ENCODE assay signal across 26 cellular contexts in genomic region chr3:36874351-36874874, GRCh38.
DNase-seq lines count a peak whose midpoint lies in the region; ATAC-seq, FAIRE-seq and TF ChIP-seq lines count a peak whose summit lies in the region.
"Had no signal": no experiment of that assay in that cellular context is flagged by ENCODE, and none has a peak within 500 bp of the region (broad histone marks: within the 10 kb centered on the region; RNA-seq: fewer than 3 reads in every experiment).

No MANE protein-coding gene starts in this region.

- no peak overlapping the region for H3K9ac ChIP-seq in K562 (ENCODE audit: insufficient read depth in 1 of 2, low read depth in 2 of 2, low read length in 2 of 2)
- H3K9ac ChIP-seq in SK-N-SH, result no peak overlapping the region

- no peaks in the 10 kb centered on the region for H3K9me2 ChIP-seq in SK-N-SH

- H3K4me3 ChIP-seq in K562, result no peak overlapping the region
- no peak overlapping the region for H3K4me3 ChIP-seq in SK-N-SH (ENCODE audit: low read depth in 2 of 2, low read length in 1 of 2)
- H3K4me3 ChIP-seq: GM12878, lung, SJCRH30 had no signal

- H4K20me1 ChIP-seq in K562 (replicated peaks; ENCODE audit: control insufficient read depth, insufficient read depth, low read length) (no peaks in the 10 kb centered on the region), SK-N-SH (ENCODE audit: insufficient read depth) (no peaks in the 10 kb centered on the region)

- POLR2A ChIA-PET in K562 (lab: Yijun Ruan, JAX), result interaction anchor here (0.6 kb wide), 1 partner anchor 829 kb away, joined by 3 read pairs; no protein-coding TSS in a partner anchor
- POLR2A ChIA-PET in SK-N-SH (lab: Yijun Ruan, JAX), result no interaction called here

- H3K27ac Mint-ChIP-seq in natural killer cell treated with Interleukin-12 subunit alpha and Interleukin-12 subunit beta and Interleukin-15 and Interleukin-18, amount 100 ng/mL, for 72 hours, result peak overlapping the region; percentile 8 to 90
- no peak overlapping the region for H3K27ac Mint-ChIP-seq in progenitor cell of endocrine pancreas

- TF ChIP-seq RAD21 in K562 (CRISPR knock-in tag; conservative IDR thresholded peaks at IDR 0.05 in 1 of 2, IDR thresholded peaks at IDR 0.05 in 1 of 2) (no peak), SK-N-SH (IDR thresholded peaks at IDR 0.05; ENCODE audit: low read length) (no peak)

- no peak for FAIRE-seq in K562 (lab: Jason Lieb, UNC)
- FAIRE-seq: GM12878, H1, keratinocyte, urothelium cell line had no signal

- H3K4me2 ChIP-seq in K562 (ENCODE audit: insufficient read depth, low read length) (no peak overlapping the region), SK-N-SH (no peak overlapping the region)

- H3K9me3 Mint-ChIP-seq in natural killer cell treated with Interleukin-12 subunit alpha and Interleukin-12 subunit beta and Interleukin-15 and Interleukin-18, amount 100 ng/mL, for 72 hours, result no peaks in the 10 kb centered on the region
- H3K9me3 Mint-ChIP-seq in progenitor cell of endocrine pancreas (ENCODE audit: low read depth), result no peaks in the 10 kb centered on the region

- H3K4me1 ChIP-seq in K562 (replicated peaks in 1 of 2; ENCODE audit: control insufficient read depth in 2 of 2, insufficient read depth in 2 of 2, low read length in 2 of 2), result peaks cover 3 to 4% of the 10 kb centered on the region in 2 experiments; a peak in 2 of 5 replicates
- no peaks in the 10 kb centered on the region for H3K4me1 ChIP-seq in SK-N-SH (ENCODE audit: control insufficient read depth in 1 of 2, insufficient read depth in 2 of 2, low read depth in 1 of 2, low read length in 1 of 2)
- H3K4me1 ChIP-seq: BE2C, foreskin keratinocyte, SJCRH30 had no signal

- H3K27me3 ChIP-seq in K562 (ENCODE audit: control insufficient read depth in 2 of 2, insufficient read depth in 2 of 2, low read length in 2 of 2) (no peaks in the 10 kb centered on the region), SK-N-SH (ENCODE audit: insufficient read depth) (no peaks in the 10 kb centered on the region)
- H3K27me3 ChIP-seq: BE2C, foreskin keratinocyte, SJCRH30 had no signal

- H3K9me3 ChIP-seq in K562 (replicated peaks; ENCODE audit: control insufficient read depth, insufficient read depth, low read depth, low read length), result no peaks in the 10 kb centered on the region
- H3K9me3 ChIP-seq in SK-N-SH, result no peaks in the 10 kb centered on the region
- H3K9me3 ChIP-seq: BE2C, SJCRH30 had no signal

- DNase-seq in DMS53 (lab: John Stamatoyannopoulos, UW) (peak; percentile 0), DMS53 treated with DMSO at 0.1 percent for 48 hours (lab: John Stamatoyannopoulos, UW; ENCODE audit: unreplicated experiment) (no peak), NCI-H128 (lab: John Stamatoyannopoulos, UW; ENCODE audit: unreplicated experiment) (peak; percentile 7), K562 (ENCODE audit: extremely low read depth in 1 of 4, low spot score in 3 of 4) (no peak), progenitor cell of endocrine pancreas (ENCODE audit: low spot score, unreplicated experiment) (no peak), RKO (ENCODE audit: low spot score) (no peak), SK-N-SH (no peak)
- no peak for DNase-seq in natural killer cell treated with Interleukin-12 subunit alpha and Interleukin-12 subunit beta and Interleukin-15 and Interleukin-18, amount 100 ng/mL, for 72 hours (ENCODE audit: low spot score)
- DNase-seq: 8988T, activated gamma-delta T cell, BE2C, foreskin keratinocyte, hippocampal formation, MM.1S, NCI-H2029 treated with DMSO at 0.1 percent for 48 hours, NCI-H774, PC-3, posterior cingulate gyrus, SJCRH30, T-helper 2 cell had no signal

- no peak for TF ChIP-seq CTCF in K562 (IDR thresholded peaks at IDR 0.05 in 2 of 3, conservative IDR thresholded peaks at IDR 0.05 in 1 of 3; ENCODE audit: insufficient read depth in 2 of 3, low read depth in 1 of 3, low read length in 3 of 3)
- no peak for TF ChIP-seq CTCF in progenitor cell of endocrine pancreas (IDR thresholded peaks at IDR 0.05; ENCODE audit: unreplicated experiment)
- TF ChIP-seq CTCF in SK-N-SH (IDR thresholded peaks at IDR 0.05), result no peak

- H3K79me2 ChIP-seq in K562 (ENCODE audit: control insufficient read depth, insufficient read depth, low read length), result no peaks in the 10 kb centered on the region
- H3K79me2 ChIP-seq in SK-N-SH (ENCODE audit: insufficient read depth), result no peaks in the 10 kb centered on the region

- no peak overlapping the region for H3K4me3 Mint-ChIP-seq in natural killer cell treated with Interleukin-12 subunit alpha and Interleukin-12 subunit beta and Interleukin-15 and Interleukin-18, amount 100 ng/mL, for 72 hours
- H3K4me3 Mint-ChIP-seq in progenitor cell of endocrine pancreas (ENCODE audit: low read depth), result no peak overlapping the region

- no peaks in the 10 kb centered on the region for H3K27me3 Mint-ChIP-seq in natural killer cell treated with Interleukin-12 subunit alpha and Interleukin-12 subunit beta and Interleukin-15 and Interleukin-18, amount 100 ng/mL, for 72 hours
- H3K27me3 Mint-ChIP-seq in progenitor cell of endocrine pancreas, result no peaks in the 10 kb centered on the region

- no peak for ATAC-seq in K562
- ATAC-seq in natural killer cell treated with Interleukin-12 subunit alpha and Interleukin-12 subunit beta and Interleukin-15 and Interleukin-18, amount 100 ng/mL, for 72 hours, result no peak
- ATAC-seq: foreskin keratinocyte, GM12878, PC-3 had no signal

- H3K4me1 Mint-ChIP-seq in natural killer cell treated with Interleukin-12 subunit alpha and Interleukin-12 subunit beta and Interleukin-15 and Interleukin-18, amount 100 ng/mL, for 72 hours (ENCODE audit: low read depth in 2 of 2), result peaks cover 30 to 35% of the 10 kb centered on the region in 2 donors
- H3K4me1 Mint-ChIP-seq in progenitor cell of endocrine pancreas (ENCODE audit: low read depth), result no peaks in the 10 kb centered on the region

- in situ Hi-C loops in K562 (cut with MboI), result loop anchor here (25.0 kb wide), 1 partner anchor 137 kb away; no protein-coding TSS in a partner anchor

- no peak overlapping the region for H3K27ac ChIP-seq in K562 (ENCODE audit: extremely low read depth, low read depth, low read length)
- H3K27ac ChIP-seq in SK-N-SH (ENCODE audit: low read depth in 2 of 2, low read length in 1 of 2), result no peak overlapping the region
- H3K27ac ChIP-seq: foreskin keratinocyte, SJCRH30, VCaP had no signal

- H3K36me3 Mint-ChIP-seq in natural killer cell treated with Interleukin-12 subunit alpha and Interleukin-12 subunit beta and Interleukin-15 and Interleukin-18, amount 100 ng/mL, for 72 hours, result no peaks in the 10 kb centered on the region
- no peaks in the 10 kb centered on the region for H3K36me3 Mint-ChIP-seq in progenitor cell of endocrine pancreas (ENCODE audit: insufficient read depth)

- no peaks in the 10 kb centered on the region for H3F3A ChIP-seq in SK-N-SH (replicated peaks; ENCODE audit: insufficient read depth)

- no peak for TF ChIP-seq POLR2A in K562 (conservative IDR thresholded peaks at IDR 0.05)

- no TSS peak for BruUV-seq in K562 (replicated peaks; lab: Mats Ljungman, UMichigan)

- H3K36me3 ChIP-seq in K562 (ENCODE audit: control insufficient read depth, insufficient read depth, low read length), result no peaks in the 10 kb centered on the region
- H3K36me3 ChIP-seq in SK-N-SH (replicated peaks in 1 of 2; ENCODE audit: control insufficient read depth in 1 of 2, insufficient read depth in 2 of 2, low read length in 1 of 2), result no peaks in the 10 kb centered on the region
- H3K36me3 ChIP-seq: BE2C, SJCRH30 had no signal

- no peak for TF ChIP-seq EP300 in K562 (IDR thresholded peaks at IDR 0.05; ENCODE audit: low read length)
- no peak for TF ChIP-seq EP300 in SK-N-SH (IDR thresholded peaks at IDR 0.05; ENCODE audit: borderline replicate concordance in 1 of 2, low read depth in 1 of 2, low read length in 1 of 2)

- CTCF ChIA-PET in K562 (lab: Yijun Ruan, JAX; ENCODE audit: low intra/inter-chr PET ratio) (no interaction called here), SK-N-SH (lab: Yijun Ruan, JAX) (interaction anchor here (1.0 to 1.1 kb wide), 2 partner anchors 23 to 145 kb away, joined by 3 to 7 read pairs; no protein-coding TSS in a partner anchor)

- intact Hi-C loops in K562 (cut with micrococcal nuclease), result no loop called here

- H2AFZ ChIP-seq in K562 (ENCODE audit: low read depth, low read length) (no peak overlapping the region), SK-N-SH (ENCODE audit: low read depth) (no peak overlapping the region)

- no peaks in the 10 kb centered on the region for H3K9me1 ChIP-seq in K562 (ENCODE audit: control insufficient read depth, insufficient read depth, low read length)

- WGBS in K562 (ENCODE audit: insufficient coverage, low coverage, missing lambda C conversion rate), result 50% methylated on average over 4 of the region's 4 CpGs
- 82% methylated on average over 4 of the region's 4 CpGs for WGBS in SK-N-SH (ENCODE audit: low lambda C conversion rate)

TF ChIP-seq in K562, 482 proteins besides CTCF, POLR2A, EP300 and RAD21:
- TF ChIP-seq POLR3G (IDR thresholded peaks at IDR 0.05; ENCODE audit: extremely low read depth, insufficient read length, insufficient replicate concordance) (no peak), RFX1 (IDR thresholded peaks at IDR 0.05) (peak; percentile 61)
TF ChIP-seq in K562: peak in this region for 1.

TF ChIP-seq in SK-N-SH, 30 proteins besides CTCF, POLR2A, EP300 and RAD21:
- TF ChIP-seq TCF12 (IDR thresholded peaks at IDR 0.05) (no peak), RFX5 (IDR thresholded peaks at IDR 0.05; ENCODE audit: low read length) (no peak), POLR2AphosphoS5 (IDR thresholded peaks at IDR 0.05; ENCODE audit: low read depth, low read length) (no peak), YY1 (IDR thresholded peaks at IDR 0.05; ENCODE audit: low read depth) (no peak), TEAD4 (IDR thresholded peaks at IDR 0.05; ENCODE audit: borderline replicate concordance, insufficient read depth) (no peak), JUND (IDR thresholded peaks at IDR 0.05) (no peak)

Comparison
In these comparisons a context has a peak if more than half of its experiments do, and no peak if none do; other contexts are left out.
1. DNase-seq: peak in DMS53 (single experiment) and NCI-H128 (single experiment); none in DMS53 treated with DMSO at 0.1 percent for 48 hours (single experiment), K562 (0 of 4), natural killer cell treated with Interleukin-12 subunit alpha and Interleukin-12 subunit beta and Interleukin-15 and Interleukin-18, amount 100 ng/mL, for 72 hours (single experiment), progenitor cell of endocrine pancreas (single experiment), RKO (single experiment) and SK-N-SH (single experiment).